Comparison of ENCODE assay signal across 8 cellular contexts in genomic region chr14:54489318-54489683, GRCh38. TPM values are rescaled to one million over a fixed set of nuclear protein-coding genes. Genes with fewer than 3 reads are reported as not detected.
DNase-seq lines count a peak whose midpoint lies in the region; ATAC-seq and TF ChIP-seq lines count a peak whose summit lies in the region.

No MANE protein-coding gene starts in this region.

- H3K9me3 ChIP-seq in DND-41 (ENCODE audit: insufficient read depth, low read length, severe bottlenecking), result no peaks in the 10 kb centered on the region
- H3K9me3 ChIP-seq in naive thymus-derived CD4-positive, alpha-beta T cell (ENCODE audit: control insufficient read depth in 2 of 3, low read length in 3 of 3), result no peaks in the 10 kb centered on the region

- POLR2A ChIA-PET in naive thymus-derived CD4-positive, alpha-beta T cell (lab: Charles Lee), result interaction anchor here (0.7 to 3.8 kb wide), 6 partner anchors 10 to 562 kb away, joined by 3 to 29 read pairs (median 3); partner anchors contain the start of genes CGRRF1 and MAPK1IP1L

- H3K27ac ChIP-seq in DND-41 (ENCODE audit: low read length), result peak overlapping the region; percentile 75
- peak overlapping the region; percentile 86 for H3K27ac ChIP-seq in naive thymus-derived CD4-positive, alpha-beta T cell (ENCODE audit: low read depth, low read length)

- peaks cover 9% of the 10 kb centered on the region; the same call in 1 of the 2 replicates for H4K20me1 ChIP-seq in DND-41 (ENCODE audit: insufficient read depth, low read length)

- DNase-seq in DND-41 (no peak), left colon (no peak), iPS-NIHi11 (ENCODE audit: low spot score) (no peak), amniotic stem cell (lab: John Stamatoyannopoulos, UW) (no peak), hippocampal formation (lab: John Stamatoyannopoulos, UW) (no peak)
- no peak for DNase-seq in central memory CD8-positive, alpha-beta T cell (ENCODE audit: low spot score in 2 of 2)
- no peak for DNase-seq in naive thymus-derived CD4-positive, alpha-beta T cell

- H3K27me3 Mint-ChIP-seq in central memory CD8-positive, alpha-beta T cell, result no peaks in the 10 kb centered on the region
- H3K27me3 Mint-ChIP-seq in naive thymus-derived CD4-positive, alpha-beta T cell, result peaks cover 0 to 3% (median 0%) of the 10 kb centered on the region in 5 donors

- ATAC-seq in DND-41 (ENCODE audit: insufficient read depth, low read depth) (peak; percentile 13; the same call in 1 of the 3 replicates), HG03571 (IDR thresholded peaks at IDR 0.05; ENCODE audit: unreplicated experiment) (peak; percentile 1), left colon (no peak)
- no peak for ATAC-seq in central memory CD8-positive, alpha-beta T cell (replicated peaks; ENCODE audit: extremely low read depth, poor library complexity, severe bottlenecking)
- no peak for ATAC-seq in naive thymus-derived CD4-positive, alpha-beta T cell

- intact Hi-C loops in naive thymus-derived CD4-positive, alpha-beta T cell (cut with micrococcal nuclease), result loop anchor here (1.0 to 10.0 kb wide), 8 partner anchors 48 to 1336 kb away; partner anchors contain the start of genes CNIH1 (in 2 of the 2), DDHD1 (in 1 of the 2), GCH1 (in 1 of the 2) and SAMD4A (in 1 of the 2)
- intact Hi-C loops in left colon (cut with DNase I, micrococcal nuclease), result no loop called here

- TF ChIP-seq CTCF in DND-41 (IDR thresholded peaks at IDR 0.05; ENCODE audit: borderline replicate concordance, extremely low read depth, low read length, poor library complexity, severe bottlenecking), result no peak

- no peaks in the 10 kb centered on the region for H3K27me3 ChIP-seq in DND-41 (ENCODE audit: insufficient read depth, low read length, poor library complexity)
- no peaks in the 10 kb centered on the region for H3K27me3 ChIP-seq in naive thymus-derived CD4-positive, alpha-beta T cell (ENCODE audit: control insufficient read depth in 2 of 2, insufficient read depth in 2 of 2, low read length in 2 of 2)

- H3K4me3 Mint-ChIP-seq in central memory CD8-positive, alpha-beta T cell, result peak overlapping the region; percentile 78
- H3K4me3 Mint-ChIP-seq in naive thymus-derived CD4-positive, alpha-beta T cell, result peak overlapping the region; percentile 80 to 95 (median 92)

- H3K4me1 Mint-ChIP-seq in central memory CD8-positive, alpha-beta T cell, result peaks cover 48% of the 10 kb centered on the region
- peaks cover 41 to 64% (median 58%) of the 10 kb centered on the region in 7 donors for H3K4me1 Mint-ChIP-seq in naive thymus-derived CD4-positive, alpha-beta T cell

- H3K4me3 ChIP-seq in DND-41 (ENCODE audit: low read depth in 1 of 2, low read length in 2 of 2), result peak overlapping the region; percentile 63 to 96; a peak in 3 of 4 replicates
- H3K4me3 ChIP-seq in naive thymus-derived CD4-positive, alpha-beta T cell (ENCODE audit: low read length), result peak overlapping the region; percentile 65

- H3K36me3 ChIP-seq in DND-41 (ENCODE audit: insufficient read depth, low read length), result peaks cover 3% of the 10 kb centered on the region; the same call in 1 of the 2 replicates
- H3K36me3 ChIP-seq in naive thymus-derived CD4-positive, alpha-beta T cell (ENCODE audit: control insufficient read depth in 2 of 3, insufficient read depth in 3 of 3, low read length in 3 of 3), result peaks cover 0 to 4% (median 0%) of the 10 kb centered on the region in 3 experiments

- peak overlapping the region; percentile 85 for H2AFZ ChIP-seq in DND-41 (ENCODE audit: low read depth, low read length)

- H3K79me2 ChIP-seq in DND-41 (ENCODE audit: insufficient read depth, low read length), result peaks cover 53% of the 10 kb centered on the region

- H3K36me3 Mint-ChIP-seq in central memory CD8-positive, alpha-beta T cell (ENCODE audit: insufficient read depth), result peaks cover 19% of the 10 kb centered on the region
- peaks cover 0 to 9% (median 0%) of the 10 kb centered on the region in 5 donors for H3K36me3 Mint-ChIP-seq in naive thymus-derived CD4-positive, alpha-beta T cell

- H3K9ac ChIP-seq in DND-41 (ENCODE audit: low read depth, low read length), result peak overlapping the region; percentile 93

- no peaks in the 10 kb centered on the region for H3K9me3 Mint-ChIP-seq in central memory CD8-positive, alpha-beta T cell
- peaks cover 0 to 7% (median 0%) of the 10 kb centered on the region in 11 donors for H3K9me3 Mint-ChIP-seq in naive thymus-derived CD4-positive, alpha-beta T cell

- CTCF ChIA-PET in naive thymus-derived CD4-positive, alpha-beta T cell (lab: Charles Lee), result interaction anchor here (0.8 to 2.0 kb wide), 3 partner anchors 19 to 285 kb away, joined by 4 to 8 read pairs (median 7); partner anchors contain the start of gene CGRRF1

- peak overlapping the region; percentile 72 for H3K4me2 ChIP-seq in DND-41 (ENCODE audit: insufficient read depth, low read length)

- peak overlapping the region; percentile 85 for H3K27ac Mint-ChIP-seq in central memory CD8-positive, alpha-beta T cell (ENCODE audit: low read depth)
- H3K27ac Mint-ChIP-seq in naive thymus-derived CD4-positive, alpha-beta T cell, result peak overlapping the region; percentile 77 to 99 (median 97)

- H3K4me1 ChIP-seq in DND-41 (ENCODE audit: insufficient read depth, low read length), result peaks cover 48% of the 10 kb centered on the region
- peaks cover 17 to 18% of the 10 kb centered on the region in 2 donors for H3K4me1 ChIP-seq in naive thymus-derived CD4-positive, alpha-beta T cell (ENCODE audit: control insufficient read depth in 2 of 2, insufficient read depth in 2 of 2, low read length in 2 of 2)

RNA-seq across cellular contexts. Expression of gene GMFB, which starts 0.5 kb away (rescaled TPM):
- total RNA-seq in naive thymus-derived CD4-positive, alpha-beta T cell, result 10 to 100 TPM; 28.9 to 39.9 (median 34.7) TPM
- 10 to 100 TPM; 10.6 to 19.7 TPM for polyA plus RNA-seq in naive thymus-derived CD4-positive, alpha-beta T cell
- total RNA-seq in left colon, result 10 to 100 TPM; 64.9 to 77.3 TPM

RNA-seq across cellular contexts. Expression of gene CGRRF1, which starts 20.4 kb away (rescaled TPM):
- total RNA-seq in naive thymus-derived CD4-positive, alpha-beta T cell, result 10 to 100 TPM; 11.2 to 24.1 (median 17.3) TPM
- 10 to 100 TPM; 17.9 to 23.4 TPM for polyA plus RNA-seq in naive thymus-derived CD4-positive, alpha-beta T cell
- 10 to 100 TPM; 11.6 to 22.5 TPM for total RNA-seq in left colon

RNA-seq across cellular contexts. Expression of gene CNIH1, which starts 48.1 kb away (rescaled TPM):
- 10 to 100 TPM; 50.5 to 87.9 (median 57.8) TPM for total RNA-seq in naive thymus-derived CD4-positive, alpha-beta T cell
- polyA plus RNA-seq in naive thymus-derived CD4-positive, alpha-beta T cell, result 10 to 100 TPM; 59.7 to 99.3 TPM
- 100 to 1,000 TPM; 103 to 105 TPM for total RNA-seq in left colon

Comparison
In these comparisons a context has a peak if more than half of its experiments do, and no peak if none do; other contexts are left out.
1. ATAC-seq: peak in DND-41 (single experiment) and HG03571 (single experiment); none in central memory CD8-positive, alpha-beta T cell (single experiment), naive thymus-derived CD4-positive, alpha-beta T cell (single experiment) and left colon (single experiment).
2. intact Hi-C loops: an anchor here in naive thymus-derived CD4-positive, alpha-beta T cell (1.0 to 10.0 kb wide); none called in left colon.